Comparison of ENCODE assay signal across 12 cellular contexts in the genomic region with DNA sequence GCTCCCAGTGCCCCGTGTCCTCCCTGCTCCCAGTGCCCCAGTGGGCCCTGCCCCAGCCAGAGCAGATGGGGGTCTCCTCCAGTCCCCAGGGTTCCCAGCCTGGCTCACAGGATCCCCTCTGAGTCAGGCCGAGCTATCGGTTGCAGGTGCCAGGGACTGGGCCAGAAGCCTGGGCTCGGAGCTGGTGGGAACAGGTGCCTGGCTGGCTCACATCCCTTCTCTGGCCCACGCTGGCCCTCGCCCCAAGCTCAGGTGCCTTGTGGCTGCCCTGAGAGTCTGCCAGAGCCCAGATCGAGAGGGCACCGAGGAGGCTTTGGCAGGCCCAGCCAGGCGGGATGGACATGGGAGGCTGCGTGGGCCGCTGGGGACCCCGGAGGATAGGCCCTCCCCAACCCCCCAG. TPM values are rescaled to one million over a fixed set of nuclear protein-coding genes. Genes with fewer than 3 reads are reported as not detected.
"Had no signal": no experiment of that assay in that cellular context is flagged by ENCODE, and none has a peak within 500 bp of the region (broad histone marks: within the 10 kb centered on the region; RNA-seq: fewer than 3 reads in every experiment).

No MANE protein-coding gene starts in this region.

- DNase-seq: activated CD4-positive, CD25-positive, alpha-beta regulatory T cell treated with anti-CD3 and anti-CD28 coated beads, Interleukin-2, amount 50 U/mL, for 72 hours; activated gamma-delta T cell treated with Interleukin-2 at 50 U/mL for 16 hours; foreskin melanocyte; lower lobe of right lung; nucleus accumbens; retina; spleen; stimulated activated naive CD8-positive, alpha-beta T cell treated with anti-CD3 and anti-CD28 coated beads, Interleukin-15, Interleukin-2, amounts not matched to agents 100 U/mL and 50 U/mL, for 24 hours; tibial artery had no signal

- H3K27ac ChIP-seq: lower lobe of right lung, tibial artery had no signal

- H3K4me3 ChIP-seq: dorsolateral prefrontal cortex, lower lobe of right lung, spleen, tibial artery had no signal

- H3K9me3 ChIP-seq: lower lobe of right lung, spleen, tibial artery had no signal

- H3K4me1 ChIP-seq: tibial artery had no signal

- H3K36me3 ChIP-seq: lower lobe of right lung, spleen, tibial artery had no signal

- H3K27me3 ChIP-seq: dorsolateral prefrontal cortex had no signal

RNA-seq across cellular contexts. Expression of a gene that starts 35.0 kb away (rescaled TPM):
- total RNA-seq: fibroblast of lung, mesothelial cell of epicardium had no signal
